Comparison of ENCODE assay signal across 8 cellular contexts in the genomic region with DNA sequence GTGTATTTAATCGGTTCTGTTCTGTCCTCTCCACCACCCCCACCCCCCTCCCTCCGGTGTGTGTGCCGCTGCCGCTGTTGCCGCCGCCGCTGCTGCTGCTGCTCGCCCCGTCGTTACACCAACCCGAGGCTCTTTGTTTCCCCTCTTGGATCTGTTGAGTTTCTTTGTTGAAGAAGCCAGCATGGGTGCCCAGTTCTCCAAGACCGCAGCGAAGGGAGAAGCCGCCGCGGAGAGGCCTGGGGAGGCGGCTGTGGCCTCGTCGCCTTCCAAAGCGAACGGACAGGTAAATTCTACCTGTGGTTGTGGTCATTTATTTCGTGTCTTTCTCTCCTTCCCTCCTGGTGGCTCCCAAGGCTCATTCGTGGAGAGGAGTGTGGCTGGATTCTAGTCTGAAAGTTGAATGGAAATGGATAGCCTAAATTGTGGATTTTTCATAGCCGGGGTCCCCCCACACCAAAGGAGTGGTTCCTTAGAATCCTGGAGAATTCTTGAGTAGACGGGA. TPM values are rescaled to one million over a fixed set of nuclear protein-coding genes. Genes with fewer than 3 reads are reported as not detected.
DNase-seq lines count a peak whose midpoint lies in the region; ATAC-seq and TF ChIP-seq lines count a peak whose summit lies in the region.

No MANE protein-coding gene starts in this region.

- 1 to 2% (median 1%) methylated on average over 24 to 25 of the region's 25 CpGs for WGBS in heart left ventricle, 4 donors

- DNase-seq in 8988T (peak; percentile 23), GM12865 (ENCODE audit: low read depth) (peak; percentile 37), WTC11 (ENCODE audit: low spot score) (peak; percentile 14), heart left ventricle (peak in 2 of 5 donors; percentile 21 to 60), skeletal muscle cell (ENCODE audit: low read depth) (no peak), NK-92 (lab: John Stamatoyannopoulos, UW; ENCODE audit: unreplicated experiment) (no peak)
- no peak for DNase-seq in activated effector memory CD4-positive, alpha-beta T cell treated with Interleukin-2 at 50 U/mL for 16 hours

- ATAC-seq in WTC11, result no peak
- peak in 1 of 4 donors; percentile 12 for ATAC-seq in heart left ventricle
- no peak for ATAC-seq in GM21529 (IDR thresholded peaks at IDR 0.05; ENCODE audit: unreplicated experiment)

- H3K36me3 ChIP-seq in heart left ventricle, result peaks cover 0 to 14% (median 0%) of the 10 kb centered on the region in 9 donors

- H3K27ac ChIP-seq in heart left ventricle, result peak overlapping the region; percentile 85 to 96 (median 92)

- H3K9me3 ChIP-seq in heart left ventricle, result no peaks in the 10 kb centered on the region

- no peak for TF ChIP-seq POLR2A in heart left ventricle (IDR thresholded peaks at IDR 0.05)

- intact Hi-C loops in heart left ventricle (cut with DNase I), result loop anchor here (1.0 to 10.0 kb wide), 24 partner anchors 21 to 1077 kb away; no protein-coding TSS in a partner anchor

- H3K36me3 Mint-ChIP-seq in WTC11, result peaks cover 25% of the 10 kb centered on the region

- peaks cover 0 to 38% (median 10%) of the 10 kb centered on the region in 12 donors for H3K4me1 ChIP-seq in heart left ventricle

- H3K27me3 ChIP-seq in heart left ventricle, result peaks cover 0 to 15% (median 0%) of the 10 kb centered on the region in 9 donors

- peak overlapping the region; percentile 98 for H3K27ac Mint-ChIP-seq in WTC11

- peaks cover 21% of the 10 kb centered on the region for H3K27me3 Mint-ChIP-seq in WTC11 (ENCODE audit: low read depth)

- no peak overlapping the region for H3K4me3 Mint-ChIP-seq in WTC11

- H3K9me3 Mint-ChIP-seq in WTC11, result no peaks in the 10 kb centered on the region

- peaks cover 20% of the 10 kb centered on the region for H3K4me1 Mint-ChIP-seq in WTC11

- no peak for TF ChIP-seq CTCF in GM12865 (IDR thresholded peaks at IDR 0.05; ENCODE audit: insufficient read depth, low read depth, low read length, missing control alignments)
- TF ChIP-seq CTCF in WTC11 (IDR thresholded peaks at IDR 0.05), result no peak
- TF ChIP-seq CTCF in heart left ventricle (IDR thresholded peaks at IDR 0.05), result no peak

- CTCF ChIA-PET in WTC11 (lab: Charles Lee), result interaction anchor here (1.4 to 1.5 kb wide), 2 partner anchors 293 to 613 kb away, joined by 4 to 7 read pairs; no protein-coding TSS in a partner anchor

- peak overlapping the region; percentile 86 for H3K4me3 ChIP-seq in GM12865 (ENCODE audit: low read depth, low read length)
- H3K4me3 ChIP-seq in heart left ventricle, result peak overlapping the region; percentile 59 to 91 (median 70)
- peak overlapping the region; percentile 100 for H3K4me3 ChIP-seq in skeletal muscle cell (ENCODE audit: low read depth, low read length)

- POLR2A ChIA-PET in WTC11 (lab: Charles Lee), result interaction anchor here (2.4 kb wide), 1 partner anchor 81 kb away, joined by 12 read pairs; no protein-coding TSS in a partner anchor

TF ChIP-seq in WTC11, 78 proteins besides CTCF, POLR2A, EP300 and RAD21:
- TF ChIP-seq CDX4 (CRISPR knock-in tag; IDR thresholded peaks at IDR 0.05; ENCODE audit: borderline replicate concordance) (no peak), RELA (CRISPR knock-in tag; IDR thresholded peaks at IDR 0.05; ENCODE audit: borderline replicate concordance) (no peak)
- TF ChIP-seq, protein P1, sequence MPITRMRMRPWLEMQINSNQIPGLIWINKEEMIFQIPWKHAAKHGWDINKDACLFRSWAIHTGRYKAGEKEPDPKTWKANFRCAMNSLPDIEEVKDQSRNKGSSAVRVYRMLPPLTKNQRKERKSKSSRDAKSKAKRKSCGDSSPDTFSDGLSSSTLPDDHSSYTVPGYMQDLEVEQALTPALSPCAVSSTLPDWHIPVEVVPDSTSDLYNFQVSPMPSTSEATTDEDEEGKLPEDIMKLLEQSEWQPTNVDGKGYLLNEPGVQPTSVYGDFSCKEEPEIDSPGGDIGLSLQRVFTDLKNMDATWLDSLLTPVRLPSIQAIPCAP (CRISPR knock-in tag; IDR thresholded peaks at IDR 0.05), result no peak
- TF ChIP-seq, protein P2, sequence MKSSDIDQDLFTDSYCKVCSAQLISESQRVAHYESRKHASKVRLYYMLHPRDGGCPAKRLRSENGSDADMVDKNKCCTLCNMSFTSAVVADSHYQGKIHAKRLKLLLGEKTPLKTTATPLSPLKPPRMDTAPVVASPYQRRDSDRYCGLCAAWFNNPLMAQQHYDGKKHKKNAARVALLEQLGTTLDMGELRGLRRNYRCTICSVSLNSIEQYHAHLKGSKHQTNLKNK (CRISPR knock-in tag; IDR thresholded peaks at IDR 0.05), result no peak

RNA-seq across cellular contexts. Expression of gene MARCKS, which starts 0.5 kb away (rescaled TPM):
- total RNA-seq in WTC11 (2021), result 95.1 to 128 TPM (median 126 TPM) in 3 replicates
- total RNA-seq in heart left ventricle, result 10 to 100 TPM; 11.0 to 93.3 (median 20.0) TPM
- polyA plus RNA-seq in heart left ventricle, result 10 to 100 TPM in 1 of 2 donors, 1 to 10 TPM in 1; 5.1 to 10.4 TPM

Comparison
In these comparisons a context has a peak if more than half of its experiments do, and no peak if none do; other contexts are left out.
1. DNase-seq: peak in 8988T (single experiment), GM12865 (single experiment) and WTC11 (single experiment); none in skeletal muscle cell (single experiment), NK-92 (single experiment) and activated effector memory CD4-positive, alpha-beta T cell treated with Interleukin-2 at 50 U/mL for 16 hours (single experiment).
2. Peak in every context shown above with its lines, with median percentiles within 50 percentile points of each other: H3K4me3 ChIP-seq.